Comparison of ENCODE assay signal across 2 cellular contexts in genomic region chr17:7327056-7327455, GRCh38.
TF ChIP-seq lines count a peak whose summit lies in the region.

No MANE protein-coding gene starts in this region.

TF ChIP-seq in GM23338, 12 proteins besides CTCF, POLR2A, EP300 and RAD21:
- no peak for TF ChIP-seq ETS1 (IDR thresholded peaks at IDR 0.05)
- no peak for TF ChIP-seq NANOG (IDR thresholded peaks at IDR 0.05; ENCODE audit: borderline replicate concordance)
- TF ChIP-seq ZNF114 (CRISPR knock-in tag; IDR thresholded peaks at IDR 0.05) = no peak
- TF ChIP-seq REST (IDR thresholded peaks at IDR 0.05; ENCODE audit: unreplicated experiment) = no peak
- no peak for TF ChIP-seq EZH2phosphoT487 (IDR thresholded peaks at IDR 0.05; ENCODE audit: unreplicated experiment)
- no peak for TF ChIP-seq ZNF331 (CRISPR knock-in tag; IDR thresholded peaks at IDR 0.05; ENCODE audit: low read depth)
- no peak for TF ChIP-seq JUNB (IDR thresholded peaks at IDR 0.05; ENCODE audit: unreplicated experiment)
- TF ChIP-seq POLR2AphosphoS5 (IDR thresholded peaks at IDR 0.05; ENCODE audit: low read depth) = no peak
- TF ChIP-seq ZNF462 (CRISPR knock-in tag; IDR thresholded peaks at IDR 0.05) = no peak
- no peak for TF ChIP-seq STAT1 (IDR thresholded peaks at IDR 0.05; ENCODE audit: unreplicated experiment)
- TF ChIP-seq EZH2 (IDR thresholded peaks at IDR 0.05; ENCODE audit: low read depth, unreplicated experiment) = no peak
- no peak for TF ChIP-seq CREB1 (CRISPR knock-in tag; IDR thresholded peaks at IDR 0.05; ENCODE audit: low read depth)

TF ChIP-seq in H1, 55 proteins besides CTCF, POLR2A, EP300 and RAD21:
- no peak for TF ChIP-seq SRF (IDR thresholded peaks at IDR 0.05; ENCODE audit: low read depth, low read length)
